21 cellular contexts compared by ENCODE assay signal in genomic region chr1:6118415-6118814, GRCh38.
DNase-seq lines count a peak whose midpoint lies in the region; TF ChIP-seq lines count a peak whose summit lies in the region.
"Had no signal": no experiment of that assay in that cellular context is flagged by ENCODE, and none has a peak within 500 bp of the region (broad histone marks: within the 10 kb centered on the region; RNA-seq: fewer than 3 reads in every experiment).

No MANE protein-coding gene starts in this region.

- H3K9me3 Mint-ChIP-seq in MCF 10A (ENCODE audit: unreplicated experiment) (peaks cover 10% of the 10 kb centered on the region), Caco-2 (ENCODE audit: unreplicated experiment) (peaks cover 13% of the 10 kb centered on the region)

- no peak overlapping the region for H3K27ac Mint-ChIP-seq in MCF 10A (ENCODE audit: low read depth, unreplicated experiment)
- no peak overlapping the region for H3K27ac Mint-ChIP-seq in Caco-2 (ENCODE audit: unreplicated experiment)
- H3K27ac Mint-ChIP-seq: CD8-positive, alpha-beta memory T cell; GM23338 had no signal

- H3K36me3 ChIP-seq in breast epithelium (no peaks in the 10 kb centered on the region), Caco-2 (ENCODE audit: control insufficient read depth, insufficient read depth, low read length) (no peaks in the 10 kb centered on the region)
- H3K36me3 ChIP-seq: BLaER1 treated with 17β-estradiol and CSF1 and Interleukin-3, amounts not matched to agents 10 nM and 100 nM had no signal

- intact Hi-C loops in MCF 10A (cut with micrococcal nuclease) (no loop called here), breast epithelium (cut with DNase I; ENCODE audit: low total_unique reads) (no loop called here), Caco-2 (cut with micrococcal nuclease; ENCODE audit: unreplicated experiment) (no loop called here)

- BruUV-seq in MCF 10A (replicated peaks; lab: Mats Ljungman, UMichigan) (no TSS peak), Caco-2 (replicated peaks; lab: Mats Ljungman, UMichigan) (no TSS peak)

- H3K36me3 Mint-ChIP-seq in MCF 10A (ENCODE audit: insufficient read depth, unreplicated experiment) (peaks cover 4% of the 10 kb centered on the region), Caco-2 (ENCODE audit: insufficient read depth, unreplicated experiment) (no peaks in the 10 kb centered on the region)
- H3K36me3 Mint-ChIP-seq: CD8-positive, alpha-beta memory T cell had no signal

- CTCF ChIA-PET in MCF 10A (lab: Yijun Ruan, JAX) (no interaction called here), Caco-2 (lab: Charles Lee) (no interaction called here)

- H3K4me1 ChIP-seq in breast epithelium (no peaks in the 10 kb centered on the region), Caco-2 (no peaks in the 10 kb centered on the region)

- H3K27me3 Mint-ChIP-seq in MCF 10A (ENCODE audit: insufficient read depth, unreplicated experiment) (no peaks in the 10 kb centered on the region), Caco-2 (ENCODE audit: insufficient read depth, unreplicated experiment) (peaks cover 1% of the 10 kb centered on the region)

- POLR2A ChIA-PET in MCF 10A (lab: Yijun Ruan, JAX) = no interaction called here
- POLR2A ChIA-PET in Caco-2 (lab: Charles Lee) = no interaction called here

- no peak for TF ChIP-seq POLR2A in breast epithelium (IDR thresholded peaks at IDR 0.05)

- peaks cover 6% of the 10 kb centered on the region for H3K4me1 Mint-ChIP-seq in MCF 10A (ENCODE audit: insufficient read depth, unreplicated experiment)
- no peaks in the 10 kb centered on the region for H3K4me1 Mint-ChIP-seq in Caco-2 (ENCODE audit: low read depth, unreplicated experiment)
- H3K4me1 Mint-ChIP-seq: GM23338 had no signal

- H3K4me3 ChIP-seq in breast epithelium (no peak overlapping the region), cardiac fibroblast (replicated peaks in 1 of 2; ENCODE audit: low read depth in 2 of 2, low read length in 2 of 2) (no peak overlapping the region), fibroblast of villous mesenchyme (ENCODE audit: low read depth, low read length) (no peak overlapping the region), Caco-2 (ENCODE audit: low read depth, low read length) (no peak overlapping the region)
- H3K4me3 ChIP-seq: BLaER1 treated with 17β-estradiol and CSF1 and Interleukin-3, amounts not matched to agents 10 nM and 100 nM; GM23338; SK-N-MC had no signal

- DNase-seq in MCF 10A (ENCODE audit: unreplicated experiment) (peak; percentile 21), breast epithelium (ENCODE audit: low spot score in 2 of 2) (no peak), cardiac fibroblast (ENCODE audit: low read depth in 2 of 2) (peak; percentile 37 to 55), fibroblast of villous mesenchyme (ENCODE audit: low read depth) (peak; percentile 34), mesenteric fat pad (ENCODE audit: low spot score) (no peak), AG08395 (ENCODE audit: low spot score) (no peak), Caco-2 (no peak)
- no peak for DNase-seq in stimulated activated CD4-positive, alpha-beta T cell treated with anti-CD3 and anti-CD28 coated beads, Interleukin-15, amount 100 ng/mL, for 24 hours
- DNase-seq: CD8-positive, alpha-beta memory T cell; DMS79 treated with DMSO at 0.1 percent for 48 hours; GDM1; MM.1S; NCI-H1105; NCI-H187 treated with DMSO at 0.1 percent for 48 hours; NCI-H446; NCI-H69 had no signal

- H3K4me3 Mint-ChIP-seq in MCF 10A (ENCODE audit: unreplicated experiment) (no peak overlapping the region), Caco-2 (ENCODE audit: unreplicated experiment) (no peak overlapping the region)
- H3K4me3 Mint-ChIP-seq: CD8-positive, alpha-beta memory T cell; GM23338 had no signal

- H3K27me3 ChIP-seq in breast epithelium (no peaks in the 10 kb centered on the region), Caco-2 (replicated peaks; ENCODE audit: control insufficient read depth, insufficient read depth, low read length) (no peaks in the 10 kb centered on the region)
- H3K27me3 ChIP-seq: BLaER1 treated with 17β-estradiol and CSF1 and Interleukin-3, amounts not matched to agents 10 nM and 100 nM had no signal

- H3K9me3 ChIP-seq in breast epithelium = peaks cover 0 to 13% of the 10 kb centered on the region in 2 donors
- H3K9me3 ChIP-seq in Caco-2 = no peaks in the 10 kb centered on the region

- TF ChIP-seq CTCF in MCF 10A (IDR thresholded peaks at IDR 0.05; ENCODE audit: unreplicated experiment) (no peak), breast epithelium (IDR thresholded peaks at IDR 0.05) (no peak), cardiac fibroblast (IDR thresholded peaks at IDR 0.05; ENCODE audit: low read depth, low read length) (no peak), fibroblast of villous mesenchyme (IDR thresholded peaks at IDR 0.05; ENCODE audit: insufficient read depth, low read depth, low read length) (no peak), Caco-2 (IDR thresholded peaks at IDR 0.05; ENCODE audit: insufficient read depth in 1 of 2, low read depth in 1 of 2, low read length in 1 of 2, severe bottlenecking in 1 of 2, unreplicated experiment in 1 of 2) (no peak)

- no peak overlapping the region for H3K27ac ChIP-seq in breast epithelium
- H3K27ac ChIP-seq: 22Rv1; BLaER1 treated with 17β-estradiol and CSF1 and Interleukin-3, amounts not matched to agents 10 nM and 100 nM; KMS-11; SK-N-MC had no signal

Comparison
In these comparisons a context has a peak if more than half of its experiments do, and no peak if none do; other contexts are left out.
1. DNase-seq: peak in MCF 10A (single experiment), cardiac fibroblast (2 of 2) and fibroblast of villous mesenchyme (single experiment); none in breast epithelium (0 of 2), mesenteric fat pad (single experiment), AG08395 (single experiment), stimulated activated CD4-positive, alpha-beta T cell treated with anti-CD3 and anti-CD28 coated beads, Interleukin-15, amount 100 ng/mL, for 24 hours (single experiment) and Caco-2 (0 of 2).